In genomic region chr13:88303605-88304004, GRCh38 we compare ENCODE assay signal across 29 cellular contexts.
"Had no signal": no experiment of that assay in that cellular context is flagged by ENCODE, and none has a peak within 500 bp of the region (broad histone marks: within the 10 kb centered on the region; RNA-seq: fewer than 3 reads in every experiment).

No MANE protein-coding gene starts in this region.

- H3K4me2 ChIP-seq: hepatocyte had no signal

- H3K4me3 Mint-ChIP-seq: endodermal cell; mesothelial cell of epicardium; naive thymus-derived CD4-positive, alpha-beta T cell; nephron; stimulated activated memory B cell treated with anti-CD40 and anti-IgM and Interleukin-4, amounts not matched to agents 10 μg/mL and 1 μg/mL and 100 μg/mL, for 72 hours; stimulated activated naive CD8-positive, alpha-beta T cell treated with anti-CD3 and anti-CD28 coated beads, Interleukin-15, Interleukin-2, amounts not matched to agents 100 ng/mL and 50 ng/mL, for 24 hours had no signal

- H3K27ac Mint-ChIP-seq: endodermal cell; mesothelial cell of epicardium; naive thymus-derived CD4-positive, alpha-beta T cell; nephron; stimulated activated memory B cell treated with anti-CD40 and anti-IgM and Interleukin-4, amounts not matched to agents 10 μg/mL and 1 μg/mL and 100 μg/mL, for 72 hours; stimulated activated naive CD8-positive, alpha-beta T cell treated with anti-CD3 and anti-CD28 coated beads, Interleukin-15, Interleukin-2, amounts not matched to agents 100 ng/mL and 50 ng/mL, for 24 hours had no signal

- H3K36me3 ChIP-seq: gastroesophageal sphincter, heart left ventricle, left lung, ovary, sigmoid colon, thoracic aorta, transverse colon, upper lobe of right lung, uterus had no signal

- H3K79me2 ChIP-seq: hepatocyte had no signal

- DNase-seq: dorsolateral prefrontal cortex; effector CD4-positive, alpha-beta T cell; endodermal cell; foreskin keratinocyte; heart left ventricle; left lung; mesenchymal stem cell; mucosa of descending colon; naive thymus-derived CD4-positive, alpha-beta T cell; nucleus accumbens; ovary; posterior cingulate gyrus; psoas muscle; right cardiac atrium; sigmoid colon; stimulated activated CD4-positive, alpha-beta T cell treated with anti-CD3 and anti-CD28 coated beads, Interleukin-2, amount 100 ng/mL, for 24 hours; stimulated activated CD4-positive, alpha-beta T cell treated with anti-CD3 and anti-CD28 coated beads, Interleukin-4, amount 100 ng/mL, for 4 hours; transverse colon; upper lobe of right lung; uterus had no signal

- H3K27me3 ChIP-seq: dorsolateral prefrontal cortex, foreskin keratinocyte, gastroesophageal sphincter, heart left ventricle, hepatocyte, left lung, ovary, sigmoid colon, transverse colon, upper lobe of right lung, uterus had no signal

- H3K4me1 ChIP-seq: foreskin keratinocyte, gastroesophageal sphincter, heart left ventricle, left lung, psoas muscle, sigmoid colon, transverse colon, upper lobe of right lung, uterus had no signal

- ATAC-seq: esophagus mucosa; foreskin keratinocyte; gastroesophageal sphincter; heart left ventricle; left lung; mucosa of descending colon; naive thymus-derived CD4-positive, alpha-beta T cell; psoas muscle; right cardiac atrium; stimulated activated memory B cell treated with anti-CD40 and anti-IgM and Interleukin-4, amounts not matched to agents 10 μg/mL and 1 μg/mL and 100 μg/mL, for 72 hours; upper lobe of right lung had no signal

- H2AFZ ChIP-seq: hepatocyte had no signal

- H3K4me3 ChIP-seq: dorsolateral prefrontal cortex, gastroesophageal sphincter, heart left ventricle, hepatocyte, left lung, mucosa of descending colon, ovary, psoas muscle, sigmoid colon, thoracic aorta, transverse colon, upper lobe of right lung, uterus had no signal

- H3K4me1 Mint-ChIP-seq: endodermal cell; mesothelial cell of epicardium; nephron; stimulated activated memory B cell treated with anti-CD40 and anti-IgM and Interleukin-4, amounts not matched to agents 10 μg/mL and 1 μg/mL and 100 μg/mL, for 72 hours had no signal

- H3K36me3 Mint-ChIP-seq: naive thymus-derived CD4-positive, alpha-beta T cell; stimulated activated memory B cell treated with anti-CD40 and anti-IgM and Interleukin-4, amounts not matched to agents 10 μg/mL and 1 μg/mL and 100 μg/mL, for 72 hours had no signal

- H3K27ac ChIP-seq: dorsolateral prefrontal cortex, epithelial cell of prostate, foreskin keratinocyte, gastroesophageal sphincter, heart left ventricle, hepatocyte, left lung, ovary, psoas muscle, sigmoid colon, thoracic aorta, transverse colon, upper lobe of right lung, uterus had no signal

- H3K9me3 ChIP-seq: mucosa of descending colon, ovary, psoas muscle, sigmoid colon, thoracic aorta, transverse colon, upper lobe of right lung, uterus had no signal

- H3K27me3 Mint-ChIP-seq: naive thymus-derived CD4-positive, alpha-beta T cell; stimulated activated memory B cell treated with anti-CD40 and anti-IgM and Interleukin-4, amounts not matched to agents 10 μg/mL and 1 μg/mL and 100 μg/mL, for 72 hours; stimulated activated naive CD8-positive, alpha-beta T cell treated with anti-CD3 and anti-CD28 coated beads, Interleukin-15, Interleukin-2, amounts not matched to agents 100 ng/mL and 50 ng/mL, for 24 hours had no signal
